15 cellular contexts compared by ENCODE assay signal in genomic region chr2:97691166-97691565, GRCh38. TPM values are rescaled to one million over a fixed set of nuclear protein-coding genes. Genes with fewer than 3 reads are reported as not detected.
"Had no signal": no experiment of that assay in that cellular context is flagged by ENCODE, and none has a peak within 500 bp of the region (broad histone marks: within the 10 kb centered on the region; RNA-seq: fewer than 3 reads in every experiment).

No MANE protein-coding gene starts in this region.

- ATAC-seq: effector memory CD8-positive, alpha-beta T cell; left cardiac atrium had no signal

- H3K27me3 ChIP-seq: tibial artery, vagina had no signal

- H3K36me3 Mint-ChIP-seq: brain, immature natural killer cell had no signal

- H3K4me3 Mint-ChIP-seq: brain; central memory CD8-positive, alpha-beta T cell; effector memory CD8-positive, alpha-beta T cell; immature natural killer cell; neural crest cell had no signal

- H3K27ac Mint-ChIP-seq: activated T-helper 2 cell treated with anti-CD3 and anti-CD28 coated beads, Interferon-gamma antibody, Interleukin-2, Interleukin-4, amounts not matched to agents 10 μg/mL and 5 μg/mL and 100 μg/mL, durations not matched to agents 14 hours and 24 hours and 36 hours; brain; effector memory CD8-positive, alpha-beta T cell; immature natural killer cell had no signal

- H3K9me3 Mint-ChIP-seq: activated T-helper 2 cell treated with anti-CD3 and anti-CD28 coated beads, Interferon-gamma antibody, Interleukin-2, Interleukin-4, amounts not matched to agents 10 μg/mL and 5 μg/mL and 100 μg/mL, durations not matched to agents 14 hours and 24 hours and 36 hours; central memory CD8-positive, alpha-beta T cell; effector memory CD8-positive, alpha-beta T cell; immature natural killer cell; neural crest cell had no signal

- H3K4me1 Mint-ChIP-seq: brain; central memory CD8-positive, alpha-beta T cell; immature natural killer cell; neural crest cell had no signal

- H3K4me1 ChIP-seq: tibial artery, vagina had no signal

- H3K27ac ChIP-seq: skin epidermis, tibial artery, vagina had no signal

- H3K9me3 ChIP-seq: tibial artery, vagina had no signal

- H3K27me3 Mint-ChIP-seq: brain; central memory CD8-positive, alpha-beta T cell had no signal

- H3K36me3 ChIP-seq: tibial artery, vagina had no signal

- H3K4me3 ChIP-seq: skin epidermis, tibial artery, vagina had no signal

- DNase-seq: activated CD4-positive, alpha-beta T cell treated with anti-CD3 and anti-CD28 coated beads, Interleukin-2, amount 50 U/mL, for 1 hour; activated naive CD4-positive, alpha-beta T cell treated with anti-CD3 and anti-CD28 coated beads, Interleukin-2, amount 50 U/mL, for 16 hours; cortex of kidney; effector memory CD8-positive, alpha-beta T cell; immature natural killer cell; left cardiac atrium; T-helper 2 cell; tibial artery had no signal

RNA-seq across cellular contexts. Expression of gene ZAP70, which starts 22.2 kb away (rescaled TPM):
- total RNA-seq: epithelial cell of proximal tubule had no signal
